Comparison of ENCODE assay signal across 8 cellular contexts in genomic region chr4:143338313-143338712, GRCh38. TPM values are rescaled to one million over a fixed set of nuclear protein-coding genes. Genes with fewer than 3 reads are reported as not detected.
DNase-seq lines count a peak whose midpoint lies in the region; TF ChIP-seq lines count a peak whose summit lies in the region.
"Had no signal": no experiment of that assay in that cellular context is flagged by ENCODE, and none has a peak within 500 bp of the region (broad histone marks: within the 10 kb centered on the region; RNA-seq: fewer than 3 reads in every experiment).

No MANE protein-coding gene starts in this region.

- H3K9me3 ChIP-seq in Loucy (ENCODE audit: insufficient read depth, low read depth, low read length) (no peaks in the 10 kb centered on the region), mesenchymal stem cell (ENCODE audit: control insufficient read depth, low read length) (no peaks in the 10 kb centered on the region), tibial artery (no peaks in the 10 kb centered on the region)

- H2AFZ ChIP-seq in Loucy (ENCODE audit: low read length): no peak overlapping the region
- H2AFZ ChIP-seq in mesenchymal stem cell (ENCODE audit: low read depth, low read length): no peak overlapping the region

- H3K4me2 ChIP-seq in Loucy (ENCODE audit: low read depth, low read length, poor library complexity, severe bottlenecking) (peak overlapping the region; percentile 73), mesenchymal stem cell (ENCODE audit: low read length, poor library complexity, severe bottlenecking) (peak overlapping the region; percentile 96)

- WGBS in mesenchymal stem cell: 85% methylated on average over 2 of the region's 5 CpGs

- no peaks in the 10 kb centered on the region for H3K9me2 ChIP-seq in Loucy (replicated peaks; ENCODE audit: low read depth, low read length)

- H3K27me3 ChIP-seq in Loucy (ENCODE audit: insufficient read depth, low read length, poor library complexity, severe bottlenecking) (no peaks in the 10 kb centered on the region), mesenchymal stem cell (ENCODE audit: control insufficient read depth in 1 of 2, insufficient read depth in 1 of 2, low read length in 2 of 2) (no peaks in the 10 kb centered on the region), tibial artery (no peaks in the 10 kb centered on the region), brain microvascular endothelial cell (replicated peaks) (no peaks in the 10 kb centered on the region)

- H3K36me3 ChIP-seq in Loucy (ENCODE audit: insufficient read depth, low read length) (no peaks in the 10 kb centered on the region), mesenchymal stem cell (ENCODE audit: control insufficient read depth in 1 of 2, insufficient read depth in 2 of 2, low read depth in 1 of 2, low read length in 2 of 2) (no peaks in the 10 kb centered on the region), tibial artery (no peaks in the 10 kb centered on the region), brain microvascular endothelial cell (replicated peaks) (no peaks in the 10 kb centered on the region)

- H4K20me1 ChIP-seq in Loucy (ENCODE audit: insufficient read depth, low read length, poor library complexity, severe bottlenecking): peaks cover 48% of the 10 kb centered on the region

- in situ Hi-C loops in brain microvascular endothelial cell (cut with HindIII; ENCODE audit: low pct_ligation_motif_present, low sequenced_read_pairs): no loop called here

- H4K8ac ChIP-seq in mesenchymal stem cell (ENCODE audit: low read length): no peak overlapping the region

- H3K4me3 ChIP-seq in Loucy (ENCODE audit: low read length, poor library complexity, severe bottlenecking) (peak overlapping the region; percentile 79), mesenchymal stem cell (ENCODE audit: insufficient read depth in 1 of 2, low read depth in 1 of 2, low read length in 2 of 2) (peak overlapping the region in 1 of 2 experiments; percentile 93), tibial artery (peak overlapping the region; percentile 62 to 97), brain microvascular endothelial cell (ENCODE audit: low read depth, low read length) (no peak overlapping the region)

- H4K91ac ChIP-seq in mesenchymal stem cell (ENCODE audit: low read length): no peak overlapping the region

- peak overlapping the region; percentile 81 for H3K9ac ChIP-seq in Loucy (ENCODE audit: low read depth, low read length, poor library complexity, severe bottlenecking)
- H3K9ac ChIP-seq in mesenchymal stem cell (ENCODE audit: low read length): peak overlapping the region; percentile 93

- no peak overlapping the region for H3K14ac ChIP-seq in mesenchymal stem cell (ENCODE audit: low read length in 2 of 2)

- no peak overlapping the region for H3K18ac ChIP-seq in mesenchymal stem cell (ENCODE audit: low read depth in 1 of 2, low read length in 2 of 2)

- H3K4ac ChIP-seq in mesenchymal stem cell (ENCODE audit: low read depth in 1 of 2, low read length in 2 of 2): no peak overlapping the region

- peak overlapping the region; percentile 88 for H3K27ac ChIP-seq in cingulate gyrus (ENCODE audit: low read depth, low read length)
- H3K27ac ChIP-seq in mesenchymal stem cell (ENCODE audit: low read length, poor library complexity, severe bottlenecking): no peak overlapping the region
- H3K27ac ChIP-seq in tibial artery: peak overlapping the region; percentile 89 to 98
- no peak overlapping the region for H3K27ac ChIP-seq in brain microvascular endothelial cell

- intact Hi-C loops in tibial artery (cut with DNase I; ENCODE audit: low total_unique reads): loop anchor here (5.0 to 10.0 kb wide), 3 partner anchors 59 to 146 kb away; no protein-coding TSS in a partner anchor

- H3K4me1 ChIP-seq in Loucy (ENCODE audit: insufficient read depth, low read length, poor library complexity, severe bottlenecking): peaks cover 45% of the 10 kb centered on the region
- H3K4me1 ChIP-seq in mesenchymal stem cell (ENCODE audit: control insufficient read depth, insufficient read depth, low read depth, low read length): peaks cover 6% of the 10 kb centered on the region
- peaks cover 0 to 44% (median 21%) of the 10 kb centered on the region in 4 donors for H3K4me1 ChIP-seq in tibial artery

- H2BK120ac ChIP-seq in mesenchymal stem cell (ENCODE audit: low read depth, low read length): no peak overlapping the region

- TF ChIP-seq CTCF in Loucy (conservative IDR thresholded peaks at IDR 0.05; ENCODE audit: low read length): no peak
- TF ChIP-seq CTCF in tibial artery (IDR thresholded peaks at IDR 0.05): no peak
- TF ChIP-seq CTCF in brain microvascular endothelial cell (IDR thresholded peaks at IDR 0.05; ENCODE audit: low read depth, low read length, missing control alignments): no peak

- H3K23ac ChIP-seq in mesenchymal stem cell (ENCODE audit: low read length in 2 of 2): no peak overlapping the region

- no peak overlapping the region for H2AK5ac ChIP-seq in mesenchymal stem cell (ENCODE audit: low read length, severe bottlenecking)

- H3K79me2 ChIP-seq in Loucy (ENCODE audit: insufficient read depth, low read length): peaks cover 36% of the 10 kb centered on the region

- no peak for DNase-seq in mesenchymal stem cell
- DNase-seq in tibial artery: no peak
- no peak for DNase-seq in NOMO-1 treated with DMSO at 0.1 percent for 48 hours (lab: John Stamatoyannopoulos, UW; ENCODE audit: unreplicated experiment)
- DNase-seq in stimulated activated CD8-positive, alpha-beta memory T cell treated with anti-CD3 and anti-CD28 coated beads, Interleukin-4, amount 100 ng/mL, for 48 hours: no peak
- DNase-seq in brain microvascular endothelial cell: no peak
- DNase-seq: foreskin melanocyte had no signal

- peaks cover 9% of the 10 kb centered on the region for H3K79me1 ChIP-seq in mesenchymal stem cell (replicated peaks; ENCODE audit: low read length, poor library complexity, severe bottlenecking)

- H2BK12ac ChIP-seq in mesenchymal stem cell (ENCODE audit: low read length in 2 of 2): no peak overlapping the region

- no peak overlapping the region for H2BK15ac ChIP-seq in mesenchymal stem cell (ENCODE audit: low read depth, poor library complexity, severe bottlenecking)

- H2BK5ac ChIP-seq in mesenchymal stem cell (ENCODE audit: low read depth, low read length, poor library complexity, severe bottlenecking): no peak overlapping the region

- H3F3A ChIP-seq in Loucy (ENCODE audit: low read depth): no peaks in the 10 kb centered on the region

RNA-seq across cellular contexts. Expression of gene GAB1, which starts 1.6 kb away (rescaled TPM):
- polyA plus RNA-seq in mesenchymal stem cell (2013, experiment 1 of 2): 13.3 TPM
- polyA plus RNA-seq in mesenchymal stem cell (2013, experiment 2 of 2): 13.7 TPM

Comparison
In these comparisons a context has a peak if more than half of its experiments do, and no peak if none do; other contexts are left out.
1. H3K27ac ChIP-seq: peak in cingulate gyrus (single experiment) and tibial artery (2 of 2); none in mesenchymal stem cell (single experiment) and brain microvascular endothelial cell (single experiment).